Comparison of ENCODE assay signal across 10 cellular contexts in the genomic region with DNA sequence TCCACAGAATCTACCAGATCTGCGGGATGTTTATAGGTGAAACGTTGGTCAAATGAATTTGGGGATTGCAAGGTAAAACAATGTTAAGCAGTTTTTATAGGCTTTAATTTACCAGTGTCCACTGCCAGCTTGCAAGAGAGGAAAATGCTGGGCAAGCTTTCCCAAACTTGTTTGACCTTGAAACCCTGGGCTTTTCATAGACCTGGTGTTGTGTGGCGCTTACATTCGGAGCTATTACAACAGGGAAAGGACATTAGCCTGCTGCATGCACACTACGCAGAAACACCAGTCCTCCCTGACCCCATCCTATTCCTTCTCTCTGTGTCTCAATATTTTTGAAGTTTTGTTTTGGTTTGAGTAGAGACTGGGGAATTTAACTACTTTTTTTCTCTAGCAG. TPM values are rescaled to one million over a fixed set of nuclear protein-coding genes. Genes with fewer than 3 reads are reported as not detected.
DNase-seq lines count a peak whose midpoint lies in the region; ATAC-seq, FAIRE-seq and TF ChIP-seq lines count a peak whose summit lies in the region.
"Had no signal": no experiment of that assay in that cellular context is flagged by ENCODE, and none has a peak within 500 bp of the region (broad histone marks: within the 10 kb centered on the region; RNA-seq: fewer than 3 reads in every experiment).

No MANE protein-coding gene starts in this region.

- no peak for FAIRE-seq in H1 (lab: Jason Lieb, UNC)

- H2BK5ac ChIP-seq in H1 (ENCODE audit: low read depth, low read length) = no peak overlapping the region; the same call in 1 of the 2 replicates

- H3K4me2 ChIP-seq in PC-3 (ENCODE audit: low read length) (no peak overlapping the region), H1 (ENCODE audit: insufficient read depth in 1 of 2, low read depth in 2 of 2, low read length in 2 of 2) (no peak overlapping the region)

- H3K4me1 Mint-ChIP-seq in Caco-2 (ENCODE audit: low read depth, unreplicated experiment) = peaks cover 19% of the 10 kb centered on the region

- H3K9me2 ChIP-seq in PC-3 (replicated peaks; ENCODE audit: low read length) = no peaks in the 10 kb centered on the region

- H4K91ac ChIP-seq in H1 (replicated peaks; ENCODE audit: insufficient read length, low read length) = no peak overlapping the region

- H3K4me1 ChIP-seq in Caco-2 (peaks cover 33% of the 10 kb centered on the region), PC-3 (ENCODE audit: insufficient read depth, low read length) (peaks cover 17% of the 10 kb centered on the region), H1 (replicated peaks in 1 of 4; ENCODE audit: control insufficient read depth in 3 of 4, insufficient read depth in 4 of 4, low read length in 3 of 4) (peaks cover 0 to 7% (median 3%) of the 10 kb centered on the region in 4 experiments; a peak in 3 of 7 replicates), neuron (ENCODE audit: insufficient read depth, low read length) (peaks cover 8% of the 10 kb centered on the region)
- H3K4me1 ChIP-seq: prostate gland had no signal

- no peak overlapping the region for H2BK120ac ChIP-seq in H1 (replicated peaks; ENCODE audit: low read depth, low read length)

- POLR2A ChIA-PET in Caco-2 (lab: Charles Lee) (interaction anchor here (1.7 kb wide), 1 partner anchor 68 kb away, joined by 3 read pairs; the partner anchor contains the start of gene NFE2L2), PC-3 (lab: Charles Lee; ENCODE audit: unreplicated experiment) (no interaction called here), H1 (lab: Charles Lee; ENCODE audit: partially characterized antibody) (interaction anchor here (1.0 to 3.1 kb wide), 3 partner anchors 17 to 169 kb away, joined by 3 to 12 read pairs (median 10); partner anchors contain the start of gene NFE2L2)

- no peak overlapping the region for H2BK20ac ChIP-seq in H1 (ENCODE audit: low read length)

- CTCF ChIA-PET in Caco-2 (lab: Charles Lee) (interaction anchor here (1.0 to 2.3 kb wide), 2 partner anchors 70 to 168 kb away, joined by 5 to 14 read pairs; no protein-coding TSS in a partner anchor), PC-3 (lab: Charles Lee) (interaction anchor here (1.4 kb wide), 1 partner anchor 168 kb away, joined by 3 read pairs; no protein-coding TSS in a partner anchor), H1 (lab: Charles Lee; ENCODE audit: partially characterized antibody) (interaction anchor here (0.6 to 7.7 kb wide), 32 partner anchors 11 to 448 kb away, joined by 3 to 88 read pairs (median 4); partner anchors contain the start of gene NFE2L2)

- H2AK5ac ChIP-seq in H1 (ENCODE audit: low read depth, low read length) = no peak overlapping the region

- H3K23me2 ChIP-seq in H1 (ENCODE audit: low read depth, low read length) = no peaks in the 10 kb centered on the region

- H3K56ac ChIP-seq in H1 (replicated peaks; ENCODE audit: insufficient read length, low read depth, low read length) = no peak overlapping the region

- H3K9me3 Mint-ChIP-seq in Caco-2 (ENCODE audit: unreplicated experiment) = no peaks in the 10 kb centered on the region

- H4K20me1 ChIP-seq in PC-3 (ENCODE audit: low read length) (no peaks in the 10 kb centered on the region), H1 (replicated peaks in 1 of 2; ENCODE audit: control insufficient read depth in 1 of 2, insufficient read depth in 2 of 2, low read length in 2 of 2) (no peaks in the 10 kb centered on the region)

- TF ChIP-seq POLR2A in H1 (IDR thresholded peaks at IDR 0.05; ENCODE audit: control extremely low read depth in 1 of 2, low read depth in 2 of 2, low read length in 2 of 2) = no peak

- H3K36me3 ChIP-seq in Caco-2 (ENCODE audit: control insufficient read depth, insufficient read depth, low read length) (0 out of 2 replicates have a peak, but pooled peaks cover 2% of the 10 kb centered on the region), PC-3 (ENCODE audit: low read depth, low read length) (no peaks in the 10 kb centered on the region), H1 (ENCODE audit: control insufficient read depth in 2 of 4, insufficient read depth in 4 of 4, low read length in 3 of 4) (no peaks in the 10 kb centered on the region), neuron (ENCODE audit: insufficient read depth, low read length) (no peaks in the 10 kb centered on the region)
- H3K36me3 ChIP-seq: prostate gland, WERI-Rb-1 had no signal

- TF ChIP-seq EP300 in H1 (IDR thresholded peaks at IDR 0.05; ENCODE audit: borderline replicate concordance in 1 of 2, low read depth in 2 of 2, low read length in 2 of 2) = no peak

- no peaks in the 10 kb centered on the region for H3F3A ChIP-seq in PC-3 (ENCODE audit: low read length, unreplicated experiment)

- H3K9ac ChIP-seq in PC-3 (ENCODE audit: low read length) (no peak overlapping the region), H1 (replicated peaks in 1 of 4; ENCODE audit: extremely low read depth in 1 of 4, low read depth in 3 of 4, low read length in 3 of 4) (no peak overlapping the region)

- H3K27ac ChIP-seq in PC-3 (ENCODE audit: low read length) = no peak overlapping the region
- no peak overlapping the region for H3K27ac ChIP-seq in H1 (ENCODE audit: low read depth, low read length)
- H3K27ac ChIP-seq: prostate gland had no signal

- no peaks in the 10 kb centered on the region for H3K27me3 Mint-ChIP-seq in Caco-2 (ENCODE audit: insufficient read depth, unreplicated experiment)

- H3K79me1 ChIP-seq in H1 (ENCODE audit: low read depth, low read length) = no peaks in the 10 kb centered on the region

- no peak overlapping the region for H3K4ac ChIP-seq in H1 (replicated peaks; ENCODE audit: insufficient read length, low read depth, low read length)

- TF ChIP-seq CTCF in Caco-2 (IDR thresholded peaks at IDR 0.05; ENCODE audit: insufficient read depth in 1 of 2, low read depth in 1 of 2, low read length in 1 of 2, severe bottlenecking in 1 of 2, unreplicated experiment in 1 of 2) (no peak), PC-3 (conservative IDR thresholded peaks at IDR 0.05; ENCODE audit: low read depth, low read length) (no peak), H1 (IDR thresholded peaks at IDR 0.05; ENCODE audit: control extremely low read depth in 1 of 3, insufficient read depth in 1 of 3, low read depth in 1 of 3, low read length in 3 of 3) (no peak)

- intact Hi-C loops in Caco-2 (cut with micrococcal nuclease; ENCODE audit: unreplicated experiment) (loop anchor here (1.0 to 2.0 kb wide), 3 partner anchors 70 to 169 kb away; no protein-coding TSS in a partner anchor), PC-3 (cut with micrococcal nuclease) (loop anchor here (1.0 to 5.0 kb wide), 3 partner anchors 68 to 169 kb away; partner anchors contain the start of gene HNRNPA3)

- H3K27me3 ChIP-seq in Caco-2 (replicated peaks; ENCODE audit: control insufficient read depth, insufficient read depth, low read length) = no peaks in the 10 kb centered on the region
- no peaks in the 10 kb centered on the region for H3K27me3 ChIP-seq in PC-3 (ENCODE audit: low read length)
- no peaks in the 10 kb centered on the region for H3K27me3 ChIP-seq in H1 (replicated peaks in 1 of 4; ENCODE audit: control insufficient read depth in 3 of 4, extremely low read depth in 1 of 4, insufficient read depth in 3 of 4, low read length in 3 of 4)
- no peaks in the 10 kb centered on the region for H3K27me3 ChIP-seq in neuron (ENCODE audit: insufficient read depth, low read length)

- no peak for DNase-seq in Caco-2
- DNase-seq in PC-3 = no peak
- DNase-seq in H1 (ENCODE audit: low read depth in 1 of 2, low spot score in 2 of 2) = no peak
- DNase-seq in DMS79 treated with DMSO at 0.1 percent for 48 hours (lab: John Stamatoyannopoulos, UW) = no peak
- DNase-seq in NCI-H146 treated with DMSO at 0.1 percent for 48 hours (lab: John Stamatoyannopoulos, UW; ENCODE audit: unreplicated experiment) = no peak
- no peak for DNase-seq in germinal center (ENCODE audit: low spot score)
- no peak for DNase-seq in activated effector memory CD4-positive, alpha-beta T cell treated with Interleukin-2 at 50 U/mL for 16 hours

- no peak overlapping the region for H3K14ac ChIP-seq in H1 (ENCODE audit: insufficient read length)

- no peaks in the 10 kb centered on the region for H3K9me3 ChIP-seq in Caco-2
- H3K9me3 ChIP-seq in PC-3 (ENCODE audit: low read length) = no peaks in the 10 kb centered on the region
- no peaks in the 10 kb centered on the region for H3K9me3 ChIP-seq in H1 (ENCODE audit: insufficient read depth in 2 of 2, low read depth in 1 of 2, low read length in 1 of 2)
- H3K9me3 ChIP-seq in neuron (ENCODE audit: low read length) = no peaks in the 10 kb centered on the region
- H3K9me3 ChIP-seq: prostate gland had no signal

- H3K4me3 Mint-ChIP-seq in Caco-2 (ENCODE audit: unreplicated experiment) = no peak overlapping the region

- ATAC-seq in PC-3 = no peak

- no peak overlapping the region for H3K4me3 ChIP-seq in Caco-2 (ENCODE audit: low read depth, low read length)
- no peak overlapping the region for H3K4me3 ChIP-seq in PC-3 (ENCODE audit: low read length)
- no peak overlapping the region for H3K4me3 ChIP-seq in H1 (ENCODE audit: extremely low read depth in 1 of 4, insufficient read depth in 2 of 4, low read depth in 3 of 4, low read length in 4 of 4)
- H3K4me3 ChIP-seq in neuron (ENCODE audit: low read length) = no peak overlapping the region
- H3K4me3 ChIP-seq: prostate gland had no signal

- no peak for TF ChIP-seq RAD21 in H1 (IDR thresholded peaks at IDR 0.05 in 1 of 2, conservative IDR thresholded peaks at IDR 0.05 in 1 of 2; ENCODE audit: low read depth in 2 of 2, low read length in 2 of 2)

- WGBS in H1 (ENCODE audit: extremely low coverage in 1 of 2, insufficient coverage in 1 of 2, insufficient read length in 1 of 2, insufficient replicate concordance in 2 of 2, low coverage in 1 of 2, low lambda C conversion rate in 2 of 2, missing lambda C conversion rate in 1 of 2), 2 experiments = 70% methylated on average over 5 of the region's 5 CpGs; no CpG with 5 or more reads in 1 of the 2 experiments

- H2BK15ac ChIP-seq in H1 (ENCODE audit: low read length) = no peak overlapping the region

- peak overlapping the region; percentile 52; the same call in 1 of the 2 replicates for H2BK12ac ChIP-seq in H1 (ENCODE audit: low read depth, low read length)

- no peak overlapping the region for H3K23ac ChIP-seq in H1 (ENCODE audit: insufficient read length)

- peak overlapping the region; percentile 78 for H2AFZ ChIP-seq in PC-3 (ENCODE audit: low read length)
- H2AFZ ChIP-seq in H1 (ENCODE audit: low read length) = peak overlapping the region; percentile 28; the same call in 1 of the 2 replicates
- H2AFZ ChIP-seq in neuron (ENCODE audit: low read depth, low read length) = peak overlapping the region; percentile 80

- 0 out of 2 replicates have a peak overlapping the region, but pooled peaks have one; percentile 5 for H3K18ac ChIP-seq in H1 (ENCODE audit: extremely low read depth, low read length)

- H3K27ac Mint-ChIP-seq in Caco-2 (ENCODE audit: unreplicated experiment) = peak overlapping the region; percentile 26

- H3K79me2 ChIP-seq in PC-3 (ENCODE audit: low read length) = no peaks in the 10 kb centered on the region
- no peaks in the 10 kb centered on the region for H3K79me2 ChIP-seq in H1 (ENCODE audit: control insufficient read depth in 1 of 2, insufficient read depth in 2 of 2, low read length in 2 of 2)

- H4K5ac ChIP-seq in H1 (ENCODE audit: insufficient read length, low read depth, low read length) = no peak overlapping the region

- H4K8ac ChIP-seq in H1 (ENCODE audit: extremely low read depth, insufficient read depth, low read length) = no peak overlapping the region

- BruUV-seq in Caco-2 (replicated peaks; lab: Mats Ljungman, UMichigan) = no TSS peak
- BruUV-seq in PC-3 (replicated peaks; lab: Mats Ljungman, UMichigan) = no TSS peak

- peaks cover 5% of the 10 kb centered on the region for H3K36me3 Mint-ChIP-seq in Caco-2 (ENCODE audit: insufficient read depth, unreplicated experiment)

RNA-seq across cellular contexts. Expression of gene AGPS, which starts 59.6 kb away (rescaled TPM):
- 102 and 105 TPM in 2 replicates for total RNA-seq in Caco-2 (2022)
- total RNA-seq in PC-3 (2014; rRNA removed) = 147 and 229 TPM in 2 replicates
- 57.8 and 60.0 TPM in 2 replicates for total RNA-seq in H1 (2021; fragmentation: NEBNext Ultra II Directional; extraction: Animal tissue kit (Norgen Biotek cat#: 25700))
- polyA plus RNA-seq in H1 (2011; rRNA removed) = 4.0 and 7.3 TPM in 2 replicates
- 11.4 TPM for polyA plus RNA-seq in H1 (2011; cell fraction: cytosol; rRNA removed)
- 12.9 TPM for polyA plus RNA-seq in H1 (2011; cell fraction: nucleus; rRNA removed)
- polyA plus RNA-seq in H1 (2012, experiment 1 of 2) = 18.9 to 38.0 TPM (median 21.7 TPM) in 4 replicates
- polyA plus RNA-seq in H1 (2012, experiment 2 of 2) = 1.9 TPM
- polyA plus RNA-seq in H1 (2013, experiment 1 of 2) = 20.0 TPM
- polyA plus RNA-seq in H1 (2013, experiment 2 of 2) = 19.5 TPM
- polyA minus RNA-seq in H1 (2011; rRNA and poly(A)+ RNA removed) = 14.4 and 24.4 TPM in 2 replicates
- polyA minus RNA-seq in H1 (2011; cell fraction: cytosol; rRNA and poly(A)+ RNA removed) = 22.1 TPM
- polyA minus RNA-seq in H1 (2011; cell fraction: nucleus; rRNA and poly(A)+ RNA removed) = 29.5 TPM

Comparison
In these comparisons a context has a peak if more than half of its experiments do, and no peak if none do; other contexts are left out.
1. H2AFZ ChIP-seq: peak in every context shown above with its lines; median percentile 80 in neuron; 78 in PC-3; 28 in H1.